7 cellular contexts compared by ENCODE assay signal in the genomic region with DNA sequence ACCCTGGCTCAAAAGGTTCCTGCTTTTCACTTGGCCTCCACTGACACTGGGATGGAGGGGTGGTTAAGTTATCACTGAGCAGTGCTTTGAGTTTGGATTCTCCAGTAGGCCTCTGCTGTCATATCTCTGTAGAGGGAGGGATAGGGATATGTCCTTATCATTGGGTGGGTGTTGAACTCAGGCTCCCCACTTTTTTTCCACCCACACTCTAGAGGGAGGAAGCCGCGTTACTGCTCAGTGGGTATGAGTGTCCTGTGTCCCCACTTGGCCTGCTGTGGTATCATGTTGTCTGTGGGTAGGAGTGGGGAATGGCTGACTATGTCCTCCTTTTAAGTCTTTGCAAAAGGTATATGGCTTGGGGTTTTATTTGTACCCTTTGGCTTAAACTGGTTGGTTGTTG.
DNase-seq lines count a peak whose midpoint lies in the region; ATAC-seq, FAIRE-seq and TF ChIP-seq lines count a peak whose summit lies in the region.
"Not testable (repeated sequence)": the region's sequence is repeated elsewhere in the genome, so short reads cannot be mapped to it uniquely, and the experiment has no call there.

No MANE protein-coding gene starts in this region.

- not testable (repeated sequence) for H3K27ac ChIP-seq in K562 (ENCODE audit: extremely low read depth, low read depth, low read length); naive thymus-derived CD4-positive, alpha-beta T cell (ENCODE audit: low read depth, low read length); upper lobe of right lung

- H3K27me3 ChIP-seq in K562 (ENCODE audit: control insufficient read depth in 2 of 2, insufficient read depth in 2 of 2, low read length in 2 of 2); naive thymus-derived CD4-positive, alpha-beta T cell (ENCODE audit: control insufficient read depth in 2 of 2, insufficient read depth in 2 of 2, low read length in 2 of 2); upper lobe of right lung: not testable (repeated sequence)

- intact Hi-C loops in K562 (cut with micrococcal nuclease); Right ventricle myocardium superior (cut with DNase I); naive thymus-derived CD4-positive, alpha-beta T cell (cut with micrococcal nuclease); upper lobe of right lung (cut with DNase I): not testable (repeated sequence)

- not testable (repeated sequence) for H3K27me3 Mint-ChIP-seq in T-helper 17 cell; naive thymus-derived CD4-positive, alpha-beta T cell

- not testable (repeated sequence) for H3K9me1 ChIP-seq in K562 (ENCODE audit: control insufficient read depth, insufficient read depth, low read length)

- H3K4me1 ChIP-seq in K562 (replicated peaks in 1 of 2; ENCODE audit: control insufficient read depth in 2 of 2, insufficient read depth in 2 of 2, low read length in 2 of 2); naive thymus-derived CD4-positive, alpha-beta T cell (ENCODE audit: control insufficient read depth in 2 of 2, insufficient read depth in 2 of 2, low read length in 2 of 2); upper lobe of right lung: not testable (repeated sequence)

- peak; percentile 26 for ATAC-seq in T-helper 17 cell
- peak; percentile 75 for ATAC-seq in K562
- peak; percentile 22 for ATAC-seq in Right ventricle myocardium superior (ENCODE audit: poor library complexity)
- peak; percentile 52 for ATAC-seq in left lobe of liver
- peak; percentile 49 for ATAC-seq in naive thymus-derived CD4-positive, alpha-beta T cell
- peak; percentile 65 for ATAC-seq in stimulated activated effector memory CD8-positive, alpha-beta T cell treated with anti-CD3 and anti-CD28 coated beads, Interleukin-12 subunit alpha, Interleukin-12 subunit beta, amount 100 ng/mL, for 72 hours
- peak; percentile 73 for ATAC-seq in upper lobe of right lung

- H3K36me3 ChIP-seq in K562 (ENCODE audit: control insufficient read depth, insufficient read depth, low read length); naive thymus-derived CD4-positive, alpha-beta T cell (ENCODE audit: control insufficient read depth in 2 of 3, insufficient read depth in 3 of 3, low read length in 3 of 3); upper lobe of right lung: not testable (repeated sequence)

- TF ChIP-seq RAD21 in K562 (CRISPR knock-in tag; conservative IDR thresholded peaks at IDR 0.05 in 1 of 2, IDR thresholded peaks at IDR 0.05 in 1 of 2): not testable (repeated sequence)

- TF ChIP-seq EP300 in K562 (IDR thresholded peaks at IDR 0.05; ENCODE audit: low read length): not testable (repeated sequence)

- peaks cover 50% of the 10 kb centered on the region for H3K79me2 ChIP-seq in K562 (ENCODE audit: control insufficient read depth, insufficient read depth, low read length)

- H3K4me1 Mint-ChIP-seq in T-helper 17 cell; naive thymus-derived CD4-positive, alpha-beta T cell; stimulated activated effector memory CD8-positive, alpha-beta T cell treated with anti-CD3 and anti-CD28 coated beads, Interleukin-12 subunit alpha, Interleukin-12 subunit beta, amount 100 ng/mL, for 72 hours: not testable (repeated sequence)

- H2AFZ ChIP-seq in K562 (ENCODE audit: low read depth, low read length): not testable (repeated sequence)

- not testable (repeated sequence) for DNase-seq in T-helper 17 cell; K562 (ENCODE audit: extremely low read depth in 1 of 4, low spot score in 3 of 4); Right ventricle myocardium superior; left lobe of liver (ENCODE audit: low spot score); naive thymus-derived CD4-positive, alpha-beta T cell; stimulated activated effector memory CD8-positive, alpha-beta T cell treated with anti-CD3 and anti-CD28 coated beads, Interleukin-12 subunit alpha, Interleukin-12 subunit beta, amount 100 ng/mL, for 72 hours (ENCODE audit: low spot score in 2 of 2); upper lobe of right lung

- H4K20me1 ChIP-seq in K562 (replicated peaks; ENCODE audit: control insufficient read depth, insufficient read depth, low read length): not testable (repeated sequence)

- in situ Hi-C loops in K562 (cut with MboI): not testable (repeated sequence)

- not testable (repeated sequence) for H3K9me3 ChIP-seq in T-helper 17 cell (ENCODE audit: control insufficient read depth, low read length, poor library complexity, severe bottlenecking); K562 (replicated peaks; ENCODE audit: control insufficient read depth, insufficient read depth, low read depth, low read length)
- peaks cover 0 to 14% (median 0%) of the 10 kb centered on the region in 3 experiments for H3K9me3 ChIP-seq in naive thymus-derived CD4-positive, alpha-beta T cell (ENCODE audit: control insufficient read depth in 2 of 3, low read length in 3 of 3)
- peaks cover 21% of the 10 kb centered on the region for H3K9me3 ChIP-seq in upper lobe of right lung

- H3K4me3 ChIP-seq in K562; naive thymus-derived CD4-positive, alpha-beta T cell (ENCODE audit: low read length); upper lobe of right lung: not testable (repeated sequence)

- not testable (repeated sequence) for H3K4me3 Mint-ChIP-seq in T-helper 17 cell; naive thymus-derived CD4-positive, alpha-beta T cell; stimulated activated effector memory CD8-positive, alpha-beta T cell treated with anti-CD3 and anti-CD28 coated beads, Interleukin-12 subunit alpha, Interleukin-12 subunit beta, amount 100 ng/mL, for 72 hours

- not testable (repeated sequence) for BruUV-seq in K562 (replicated peaks; lab: Mats Ljungman, UMichigan)

- H3K27ac Mint-ChIP-seq in T-helper 17 cell; naive thymus-derived CD4-positive, alpha-beta T cell; stimulated activated effector memory CD8-positive, alpha-beta T cell treated with anti-CD3 and anti-CD28 coated beads, Interleukin-12 subunit alpha, Interleukin-12 subunit beta, amount 100 ng/mL, for 72 hours: not testable (repeated sequence)

- H3K9ac ChIP-seq in K562 (ENCODE audit: insufficient read depth in 1 of 2, low read depth in 2 of 2, low read length in 2 of 2): not testable (repeated sequence)

- POLR2A ChIA-PET in K562 (lab: Yijun Ruan, JAX); naive thymus-derived CD4-positive, alpha-beta T cell (lab: Charles Lee): not testable (repeated sequence)

- CTCF ChIA-PET in K562 (lab: Yijun Ruan, JAX; ENCODE audit: low intra/inter-chr PET ratio); naive thymus-derived CD4-positive, alpha-beta T cell (lab: Charles Lee): not testable (repeated sequence)

- H3K9me3 Mint-ChIP-seq in naive thymus-derived CD4-positive, alpha-beta T cell: peaks cover 0 to 11% (median 2%) of the 10 kb centered on the region in 11 donors
- not testable (repeated sequence) for H3K9me3 Mint-ChIP-seq in stimulated activated effector memory CD8-positive, alpha-beta T cell treated with anti-CD3 and anti-CD28 coated beads, Interleukin-12 subunit alpha, Interleukin-12 subunit beta, amount 100 ng/mL, for 72 hours

- not testable (repeated sequence) for H3K4me2 ChIP-seq in K562 (ENCODE audit: insufficient read depth, low read length)

- not testable (repeated sequence) for H3K36me3 Mint-ChIP-seq in T-helper 17 cell (ENCODE audit: low read depth); naive thymus-derived CD4-positive, alpha-beta T cell; stimulated activated effector memory CD8-positive, alpha-beta T cell treated with anti-CD3 and anti-CD28 coated beads, Interleukin-12 subunit alpha, Interleukin-12 subunit beta, amount 100 ng/mL, for 72 hours

- 9% methylated on average over 2 of the region's 2 CpGs for WGBS in K562 (ENCODE audit: insufficient coverage, low coverage, missing lambda C conversion rate)

- TF ChIP-seq POLR2A in K562 (conservative IDR thresholded peaks at IDR 0.05): not testable (repeated sequence)

- not testable (repeated sequence) for FAIRE-seq in K562 (lab: Jason Lieb, UNC)

- TF ChIP-seq CTCF in K562 (IDR thresholded peaks at IDR 0.05 in 2 of 3, conservative IDR thresholded peaks at IDR 0.05 in 1 of 3; ENCODE audit: insufficient read depth in 2 of 3, low read depth in 1 of 3, low read length in 3 of 3); upper lobe of right lung (IDR thresholded peaks at IDR 0.05): not testable (repeated sequence)

TF ChIP-seq in K562, 482 proteins besides CTCF, POLR2A, EP300 and RAD21:
- 0 out of 2 replicates have a peak, but pooled peaks have one; percentile 31 for TF ChIP-seq EGR1 (conservative IDR thresholded peaks at IDR 0.05)

Comparison
In these comparisons a context has a peak if more than half of its experiments do, and no peak if none do; other contexts are left out.
1. ATAC-seq: peak in every context shown above with its lines; median percentile 75 in K562; 73 in upper lobe of right lung; 65 in stimulated activated effector memory CD8-positive, alpha-beta T cell treated with anti-CD3 and anti-CD28 coated beads, Interleukin-12 subunit alpha, Interleukin-12 subunit beta, amount 100 ng/mL, for 72 hours; 52 in left lobe of liver; 49 in naive thymus-derived CD4-positive, alpha-beta T cell; 26 in T-helper 17 cell; 22 in Right ventricle myocardium superior.